Comparison of ENCODE assay signal across 15 cellular contexts in genomic region chr7:23380556-23380955, GRCh38.
A peak's percentile ranks its signal among the peaks of the same experiment; 100 is the strongest.
DNase-seq lines count a peak whose midpoint lies in the region; ATAC-seq and TF ChIP-seq lines count a peak whose summit lies in the region.
"Had no signal": no experiment of that assay in that cellular context is flagged by ENCODE, and none has a peak within 500 bp of the region (broad histone marks: within the 10 kb centered on the region; RNA-seq: fewer than 3 reads in every experiment).

No MANE protein-coding gene starts in this region.

- no peak overlapping the region for H2BK12ac ChIP-seq in H9 (ENCODE audit: insufficient read length, low read depth, low read length)

- no peak overlapping the region for H3K4me3 ChIP-seq in SU-DHL-6 (ENCODE audit: insufficient read depth, low read length, poor library complexity, severe bottlenecking)
- H3K4me3 ChIP-seq in smooth muscle cell = no peak overlapping the region
- H3K4me3 ChIP-seq in MM.1S (ENCODE audit: low read length) = no peak overlapping the region

- H2AK5ac ChIP-seq in H9 (ENCODE audit: insufficient read length, low read length) = no peak overlapping the region

- H3K9me3 Mint-ChIP-seq in H9 = no peaks in the 10 kb centered on the region
- H3K9me3 Mint-ChIP-seq in stimulated activated memory B cell treated with anti-CD40 and anti-IgM and Interleukin-4, amounts not matched to agents 10 μg/mL and 1 μg/mL and 100 μg/mL, for 72 hours = no peaks in the 10 kb centered on the region
- H3K9me3 Mint-ChIP-seq: CD8-positive, alpha-beta memory T cell had no signal

- H3K9me3 ChIP-seq in H9 (ENCODE audit: control insufficient read depth, low read depth, low read length) (no peaks in the 10 kb centered on the region), SU-DHL-6 (ENCODE audit: insufficient read depth, low read length) (no peaks in the 10 kb centered on the region), smooth muscle cell (replicated peaks; ENCODE audit: low read depth) (no peaks in the 10 kb centered on the region), MM.1S (replicated peaks; ENCODE audit: insufficient read depth, low read length) (no peaks in the 10 kb centered on the region)

- TF ChIP-seq CTCF in H9 (conservative IDR thresholded peaks at IDR 0.05) (no peak), SU-DHL-6 (IDR thresholded peaks at IDR 0.05; ENCODE audit: insufficient read depth, low read length, poor library complexity, severe bottlenecking) (no peak), smooth muscle cell (IDR thresholded peaks at IDR 0.05; ENCODE audit: borderline replicate concordance, insufficient read depth, poor library complexity, severe bottlenecking) (no peak), MM.1S (IDR thresholded peaks at IDR 0.05; ENCODE audit: low read length) (no peak)

- no peak overlapping the region for H3K23ac ChIP-seq in H9 (ENCODE audit: insufficient read length, low read depth, low read length)

- H3K27ac ChIP-seq in H9 (ENCODE audit: insufficient read length, low read depth, low read length) = no peak overlapping the region
- H3K27ac ChIP-seq in SU-DHL-6 (ENCODE audit: low read depth, low read length) = peak overlapping the region; percentile 32
- peak overlapping the region; percentile 32 for H3K27ac ChIP-seq in smooth muscle cell (ENCODE audit: low read depth)
- H3K27ac ChIP-seq in MM.1S (ENCODE audit: low read length) = no peak overlapping the region

- H3F3A ChIP-seq in SU-DHL-6 (ENCODE audit: insufficient read depth) (peaks cover 50% of the 10 kb centered on the region), smooth muscle cell (ENCODE audit: low read depth) (peaks cover 4% of the 10 kb centered on the region), MM.1S (ENCODE audit: insufficient read depth, low read length) (no peaks in the 10 kb centered on the region)

- no peak overlapping the region for H3K56ac ChIP-seq in H9 (ENCODE audit: insufficient read length, low read depth, low read length)

- no peaks in the 10 kb centered on the region for H3K27me3 ChIP-seq in H9 (ENCODE audit: insufficient read depth, low read length)
- H3K27me3 ChIP-seq in SU-DHL-6 (ENCODE audit: low read length) = no peaks in the 10 kb centered on the region
- H3K27me3 ChIP-seq in smooth muscle cell (ENCODE audit: low read depth) = no peaks in the 10 kb centered on the region
- H3K27me3 ChIP-seq in MM.1S (replicated peaks; ENCODE audit: insufficient read depth, low read length) = no peaks in the 10 kb centered on the region

- H3K27me3 Mint-ChIP-seq in H9 (ENCODE audit: low read depth) = no peaks in the 10 kb centered on the region
- H3K27me3 Mint-ChIP-seq in stimulated activated memory B cell treated with anti-CD40 and anti-IgM and Interleukin-4, amounts not matched to agents 10 μg/mL and 1 μg/mL and 100 μg/mL, for 72 hours = no peaks in the 10 kb centered on the region
- H3K27me3 Mint-ChIP-seq: B cell had no signal

- H3K9ac ChIP-seq in H9 (ENCODE audit: extremely low read depth, insufficient read length, low read length) = no peak overlapping the region
- H3K9ac ChIP-seq in SU-DHL-6 (ENCODE audit: low read length) = no peak overlapping the region
- no peak overlapping the region for H3K9ac ChIP-seq in smooth muscle cell (ENCODE audit: low read depth)
- no peak overlapping the region for H3K9ac ChIP-seq in MM.1S (ENCODE audit: low read length)

- no peak overlapping the region for H3K18ac ChIP-seq in H9 (ENCODE audit: insufficient read length, low read depth, low read length)

- no peak overlapping the region for H3K14ac ChIP-seq in H9 (ENCODE audit: insufficient read depth, low read length)

- peak overlapping the region in 2 of 3 experiments; percentile 7 to 67; a peak in 1 of 7 replicates for H3K27ac Mint-ChIP-seq in H9
- H3K27ac Mint-ChIP-seq in stimulated activated memory B cell treated with anti-CD40 and anti-IgM and Interleukin-4, amounts not matched to agents 10 μg/mL and 1 μg/mL and 100 μg/mL, for 72 hours = no peak overlapping the region
- H3K27ac Mint-ChIP-seq: B cell; CD8-positive, alpha-beta memory T cell had no signal

- H4K91ac ChIP-seq in H9 (ENCODE audit: insufficient read length, low read depth, low read length) = no peak overlapping the region

- no peak overlapping the region for H4K8ac ChIP-seq in H9 (replicated peaks; ENCODE audit: insufficient read length, low read depth, low read length)

- H4K5ac ChIP-seq in H9 (ENCODE audit: insufficient read length, low read depth, low read length) = no peak overlapping the region

- H3K4me2 ChIP-seq in H9 (ENCODE audit: insufficient read depth, insufficient read length, low read length) (no peak overlapping the region), SU-DHL-6 (ENCODE audit: low read depth, low read length, poor library complexity, severe bottlenecking) (no peak overlapping the region), smooth muscle cell (peak overlapping the region; percentile 10), MM.1S (ENCODE audit: low read depth, low read length) (no peak overlapping the region)

- H2AFZ ChIP-seq in H9 (ENCODE audit: low read length) (no peak overlapping the region), SU-DHL-6 (ENCODE audit: low read depth, low read length, severe bottlenecking) (no peak overlapping the region), smooth muscle cell (ENCODE audit: low read depth) (no peak overlapping the region), MM.1S (ENCODE audit: low read length) (no peak overlapping the region)

- no peaks in the 10 kb centered on the region for H3K23me2 ChIP-seq in H9 (ENCODE audit: insufficient read length, low read depth, low read length, poor library complexity, severe bottlenecking)

- DNase-seq in H9 (no peak), smooth muscle cell (lab: John Stamatoyannopoulos, UW; ENCODE audit: unreplicated experiment) (no peak), amygdala (lab: John Stamatoyannopoulos, UW) (no peak), MM.1S (no peak)
- DNase-seq: CD8-positive, alpha-beta memory T cell; DMS 273 treated with DMSO at 0.1 percent for 48 hours; NCI-H1092 treated with DMSO at 0.1 percent for 48 hours; NCI-H1694; NCI-H2107; NCI-H526; OCI-M1 had no signal

- WGBS in H9 (ENCODE audit: extremely low coverage, insufficient read length, low lambda C conversion rate) = no CpG with 5 or more reads among the region's 4 CpGs
- 71% methylated on average over 4 of the region's 4 CpGs for WGBS in smooth muscle cell (ENCODE audit: low lambda C conversion rate)

- H3K4ac ChIP-seq in H9 (ENCODE audit: low read depth, low read length) = no peak overlapping the region

- no peak overlapping the region for H3T11ph ChIP-seq in H9 (ENCODE audit: low read length)

- no peak overlapping the region for H3K4me3 Mint-ChIP-seq in H9
- H3K4me3 Mint-ChIP-seq in stimulated activated memory B cell treated with anti-CD40 and anti-IgM and Interleukin-4, amounts not matched to agents 10 μg/mL and 1 μg/mL and 100 μg/mL, for 72 hours = no peak overlapping the region
- H3K4me3 Mint-ChIP-seq: B cell; CD8-positive, alpha-beta memory T cell had no signal

- no peak overlapping the region for H2BK5ac ChIP-seq in H9 (ENCODE audit: insufficient read length, low read length)

- no peak overlapping the region for H2BK15ac ChIP-seq in H9 (ENCODE audit: low read depth, low read length)

- peaks cover 20 to 56% (median 50%) of the 10 kb centered on the region in 3 experiments for H3K36me3 Mint-ChIP-seq in H9 (ENCODE audit: insufficient read depth in 1 of 3, low read depth in 3 of 3)
- no peaks in the 10 kb centered on the region for H3K36me3 Mint-ChIP-seq in stimulated activated memory B cell treated with anti-CD40 and anti-IgM and Interleukin-4, amounts not matched to agents 10 μg/mL and 1 μg/mL and 100 μg/mL, for 72 hours

- H2BK120ac ChIP-seq in H9 (ENCODE audit: low read depth, low read length, poor library complexity, severe bottlenecking) = no peak overlapping the region

- peak; percentile 74 for ATAC-seq in esophagus mucosa
- no peak for ATAC-seq in stimulated activated memory B cell treated with anti-CD40 and anti-IgM and Interleukin-4, amounts not matched to agents 10 μg/mL and 1 μg/mL and 100 μg/mL, for 72 hours

- peaks cover 21% of the 10 kb centered on the region for H3K79me1 ChIP-seq in H9 (ENCODE audit: insufficient read depth, low read depth, low read length, poor library complexity, severe bottlenecking)

- H2BK20ac ChIP-seq in H9 (ENCODE audit: low read depth, low read length, poor library complexity, severe bottlenecking) = no peak overlapping the region

- H3K79me2 ChIP-seq in H9 (ENCODE audit: insufficient read depth, low read length) = peaks cover 12% of the 10 kb centered on the region; the same call in 1 of the 2 replicates
- H3K79me2 ChIP-seq in SU-DHL-6 (ENCODE audit: insufficient read depth, low read length) = peaks cover 90% of the 10 kb centered on the region
- peaks cover 24% of the 10 kb centered on the region for H3K79me2 ChIP-seq in smooth muscle cell (ENCODE audit: low read depth)
- H3K79me2 ChIP-seq in MM.1S (ENCODE audit: low read length) = no peaks in the 10 kb centered on the region

- peaks cover 6 to 12% of the 10 kb centered on the region in 2 experiments; a peak in 3 of 4 replicates for H3K4me1 Mint-ChIP-seq in H9
- H3K4me1 Mint-ChIP-seq in stimulated activated memory B cell treated with anti-CD40 and anti-IgM and Interleukin-4, amounts not matched to agents 10 μg/mL and 1 μg/mL and 100 μg/mL, for 72 hours = peaks cover 5% of the 10 kb centered on the region
- H3K4me1 Mint-ChIP-seq: CD8-positive, alpha-beta memory T cell had no signal

- H3K4me1 ChIP-seq in H9 (ENCODE audit: insufficient read depth, low read length) (no peaks in the 10 kb centered on the region; the same call in 1 of the 2 replicates), smooth muscle cell (ENCODE audit: low read depth) (no peaks in the 10 kb centered on the region), MM.1S (ENCODE audit: low read length) (0 out of 2 replicates have a peak, but pooled peaks cover 3% of the 10 kb centered on the region)

- H3K9me2 ChIP-seq in SU-DHL-6 (replicated peaks; ENCODE audit: insufficient read depth, low read length) = no peaks in the 10 kb centered on the region
- H3K9me2 ChIP-seq in MM.1S (replicated peaks; ENCODE audit: insufficient read depth, low read length) = no peaks in the 10 kb centered on the region

- H4K20me1 ChIP-seq in H9 (ENCODE audit: control insufficient read depth, insufficient read depth, insufficient read length) (no peaks in the 10 kb centered on the region), SU-DHL-6 (ENCODE audit: low read depth, low read length) (no peaks in the 10 kb centered on the region), smooth muscle cell (ENCODE audit: low read depth) (peaks cover 40% of the 10 kb centered on the region), MM.1S (ENCODE audit: insufficient read depth, low read length) (no peaks in the 10 kb centered on the region)

- H3K36me3 ChIP-seq in SU-DHL-6 (ENCODE audit: low read length) (peaks cover 35% of the 10 kb centered on the region), smooth muscle cell (ENCODE audit: low read depth) (no peaks in the 10 kb centered on the region), MM.1S (replicated peaks; ENCODE audit: insufficient read depth, low read length) (no peaks in the 10 kb centered on the region)

Comparison
In these comparisons a context has a peak if more than half of its experiments do, and no peak if none do; other contexts are left out.
1. H3K27ac ChIP-seq: peak in SU-DHL-6 (single experiment) and smooth muscle cell (single experiment); none in H9 (single experiment) and MM.1S (single experiment).